ENCODE assay signal across 14 cellular contexts in the genomic region with DNA sequence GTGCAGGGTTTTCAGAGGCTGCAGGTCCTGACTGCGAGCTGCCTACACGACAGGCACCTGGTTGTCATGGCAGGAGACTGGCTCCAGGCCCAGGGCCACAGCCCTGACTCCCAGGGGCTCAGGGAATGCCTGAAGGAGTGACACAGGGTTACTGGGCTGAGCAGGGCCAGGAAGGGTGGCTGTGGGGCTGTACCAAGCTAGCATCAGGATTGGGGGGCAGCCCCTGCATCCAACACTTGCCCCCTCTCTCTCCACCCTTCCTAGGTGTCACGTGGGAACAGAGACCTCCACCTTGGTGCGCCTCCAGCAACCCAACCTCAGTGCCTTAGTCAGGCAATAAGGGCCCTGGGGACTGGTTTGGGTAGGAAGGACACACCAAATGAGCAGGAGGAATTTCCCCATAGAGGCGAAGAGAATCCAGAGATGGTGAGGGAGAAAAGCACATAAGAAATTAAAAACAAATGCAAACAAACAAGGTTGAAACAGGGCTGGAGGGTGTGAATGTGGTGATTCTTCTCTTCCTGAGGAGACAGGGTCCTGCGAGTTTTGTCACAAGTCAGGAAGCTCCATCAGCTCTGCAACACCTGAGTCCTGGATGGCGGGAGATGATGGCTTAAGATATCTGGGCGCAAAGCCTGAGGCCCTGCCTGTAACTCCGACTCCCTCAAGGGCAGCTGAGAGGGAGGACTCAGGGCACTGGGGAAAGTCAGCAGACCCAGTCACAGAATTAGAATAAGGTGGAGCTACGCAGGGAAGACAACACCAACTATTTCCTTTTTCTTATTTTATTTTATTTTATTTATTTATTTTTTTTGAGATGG. TPM values are rescaled to one million over a fixed set of nuclear protein-coding genes. Genes with fewer than 3 reads are reported as not detected.
DNase-seq lines count a peak whose midpoint lies in the region; ATAC-seq and TF ChIP-seq lines count a peak whose summit lies in the region.
"Had no signal": no experiment of that assay in that cellular context is flagged by ENCODE, and none has a peak within 500 bp of the region (broad histone marks: within the 10 kb centered on the region; RNA-seq: fewer than 3 reads in every experiment).

No MANE protein-coding gene starts in this region.

- no peaks in the 10 kb centered on the region for H3K4me1 Mint-ChIP-seq in activated CD4-positive, alpha-beta T cell treated with anti-CD3 and anti-CD28 coated beads for 36 hours
- H3K4me1 Mint-ChIP-seq: naive thymus-derived CD4-positive, alpha-beta T cell had no signal

- TF ChIP-seq POLR2A in spleen (IDR thresholded peaks at IDR 0.05) = no peak

- no peak for ATAC-seq in activated CD4-positive, alpha-beta T cell treated with anti-CD3 and anti-CD28 coated beads for 36 hours
- ATAC-seq: naive thymus-derived CD4-positive, alpha-beta T cell had no signal

- H3K9me3 Mint-ChIP-seq in activated CD4-positive, alpha-beta T cell treated with anti-CD3 and anti-CD28 coated beads for 36 hours (ENCODE audit: low read depth) = no peaks in the 10 kb centered on the region
- H3K9me3 Mint-ChIP-seq: naive thymus-derived CD4-positive, alpha-beta T cell had no signal

- 76 to 86% (median 82%) methylated on average over 10 of the region's 10 CpGs for WGBS in spleen, 5 donors

- POLR2A ChIA-PET in activated CD4-positive, alpha-beta T cell treated with anti-CD3 and anti-CD28 coated beads for 36 hours (lab: Charles Lee) = interaction anchor here (0.6 kb wide), 1 partner anchor 377 kb away, joined by 4 read pairs; no protein-coding TSS in a partner anchor

- peaks cover 0 to 81% (median 48%) of the 10 kb centered on the region in 7 donors for H3K27me3 ChIP-seq in spleen (replicated peaks in 1 of 7)
- H3K27me3 ChIP-seq: Peyer's patch had no signal

- DNase-seq in activated CD4-positive, alpha-beta T cell treated with anti-CD3 and anti-CD28 coated beads for 36 hours = peak; percentile 7
- no peak for DNase-seq in activated CD4-positive, alpha-beta T cell treated with anti-CD3 and anti-CD28 coated beads for 48 hours
- DNase-seq in HT1080 (ENCODE audit: low read depth) = peak; percentile 14
- DNase-seq in germinal center (ENCODE audit: low spot score) = peak; percentile 2
- peak; percentile 71 for DNase-seq in spleen
- DNase-seq in NOMO-1 treated with DMSO at 0.1 percent for 48 hours (lab: John Stamatoyannopoulos, UW; ENCODE audit: unreplicated experiment) = no peak
- DNase-seq in T-helper 2 cell = no peak
- no peak for DNase-seq in kidney glomerular epithelial cell (lab: John Stamatoyannopoulos, UW)
- DNase-seq: naive thymus-derived CD4-positive, alpha-beta T cell; NCI-H1048; NCI-H345 had no signal

- intact Hi-C loops in activated CD4-positive, alpha-beta T cell treated with anti-CD3 and anti-CD28 coated beads for 36 hours (cut with DNase I, micrococcal nuclease) = loop anchor here (10.0 kb wide), 4 partner anchors 46 to 296 kb away; no protein-coding TSS in a partner anchor
- intact Hi-C loops in spleen (cut with DNase I; ENCODE audit: low total_unique reads) = no loop called here

- TF ChIP-seq CTCF in spleen (IDR thresholded peaks at IDR 0.05 in 8 of 11, conservative IDR thresholded peaks at IDR 0.05 in 3 of 11) = no peak

- CTCF ChIA-PET in activated CD4-positive, alpha-beta T cell treated with anti-CD3 and anti-CD28 coated beads for 36 hours (lab: Charles Lee) = interaction anchor here (0.7 to 1.1 kb wide), 4 partner anchors 12 to 90 kb away, joined by 3 to 4 read pairs (median 3); no protein-coding TSS in a partner anchor

- H3K4me3 Mint-ChIP-seq in activated CD4-positive, alpha-beta T cell treated with anti-CD3 and anti-CD28 coated beads for 36 hours = no peak overlapping the region
- H3K4me3 Mint-ChIP-seq: naive thymus-derived CD4-positive, alpha-beta T cell had no signal

- no peaks in the 10 kb centered on the region for H3K36me3 Mint-ChIP-seq in activated CD4-positive, alpha-beta T cell treated with anti-CD3 and anti-CD28 coated beads for 36 hours (ENCODE audit: low read depth)
- H3K36me3 Mint-ChIP-seq: naive thymus-derived CD4-positive, alpha-beta T cell had no signal

- H3K9me3 ChIP-seq in spleen = no peaks in the 10 kb centered on the region
- H3K9me3 ChIP-seq: Caco-2, Peyer's patch, tibial nerve had no signal

- H3K36me3 ChIP-seq in spleen = no peaks in the 10 kb centered on the region
- H3K36me3 ChIP-seq: Peyer's patch, tibial nerve had no signal

- H3K4me3 ChIP-seq in spleen = no peak overlapping the region
- H3K4me3 ChIP-seq: Peyer's patch, tibial nerve had no signal

- no peak overlapping the region for H3K27ac Mint-ChIP-seq in activated CD4-positive, alpha-beta T cell treated with anti-CD3 and anti-CD28 coated beads for 36 hours
- H3K27ac Mint-ChIP-seq: naive thymus-derived CD4-positive, alpha-beta T cell had no signal

- H3K4me1 ChIP-seq in spleen = peaks cover 0 to 3% (median 0%) of the 10 kb centered on the region in 6 donors
- H3K4me1 ChIP-seq: Caco-2, Peyer's patch, tibial nerve had no signal

- peaks cover 17% of the 10 kb centered on the region for H3K27me3 Mint-ChIP-seq in activated CD4-positive, alpha-beta T cell treated with anti-CD3 and anti-CD28 coated beads for 36 hours

- no peak overlapping the region for H3K27ac ChIP-seq in spleen
- H3K27ac ChIP-seq: Peyer's patch, tibial nerve had no signal

RNA-seq across cellular contexts. Expression of a gene that starts 19.7 kb away (rescaled TPM):
- 1,000 to 10,000 TPM; 1,573 to 2,291 TPM for total RNA-seq in activated CD4-positive, alpha-beta T cell treated with anti-CD3 and anti-CD28 coated beads for 36 hours
- under 0.01 TPM in 1 of 2 replicates, not detected in the other for total RNA-seq in HT1080 (2014; rRNA removed; shearing (Covaris generic))
- not detected in 2 replicates for polyA plus RNA-seq in HT1080 (2015; cell fraction: cytosol; rRNA removed)
- polyA plus RNA-seq in HT1080 (2015; cell fraction: nucleus; rRNA removed) = not detected in 2 replicates
- 1,000 to 10,000 TPM in 4 of 7 donors, under 1 TPM in 3; under 0.01 to 8,075 (median 6,234) TPM for total RNA-seq in spleen
- not detected for polyA plus RNA-seq in spleen
- polyA plus RNA-seq: naive thymus-derived CD4-positive, alpha-beta T cell had no signal

RNA-seq across cellular contexts. Expression of a gene that starts 53.9 kb away (rescaled TPM):
- 1,000 to 10,000 TPM; 1,573 to 2,291 TPM for total RNA-seq in activated CD4-positive, alpha-beta T cell treated with anti-CD3 and anti-CD28 coated beads for 36 hours
- total RNA-seq in HT1080 (2014; rRNA removed; shearing (Covaris generic)) = under 0.01 TPM in 1 of 2 replicates, not detected in the other
- not detected in 2 replicates for polyA plus RNA-seq in HT1080 (2015; cell fraction: cytosol; rRNA removed)
- not detected in 2 replicates for polyA plus RNA-seq in HT1080 (2015; cell fraction: nucleus; rRNA removed)
- 1,000 to 10,000 TPM in 4 of 7 donors, under 1 TPM in 3; under 0.01 to 8,075 (median 6,234) TPM for total RNA-seq in spleen
- not detected for polyA plus RNA-seq in spleen
- polyA plus RNA-seq: naive thymus-derived CD4-positive, alpha-beta T cell had no signal

Comparison
In these comparisons a context has a peak if more than half of its experiments do, and no peak if none do; other contexts are left out.
1. DNase-seq: peak in activated CD4-positive, alpha-beta T cell treated with anti-CD3 and anti-CD28 coated beads for 36 hours (single experiment), HT1080 (single experiment), germinal center (single experiment) and spleen (single experiment); none in activated CD4-positive, alpha-beta T cell treated with anti-CD3 and anti-CD28 coated beads for 48 hours (single experiment), NOMO-1 treated with DMSO at 0.1 percent for 48 hours (single experiment), T-helper 2 cell (0 of 5) and kidney glomerular epithelial cell (single experiment).